ENCODE assay signal across 8 cellular contexts in the genomic region with DNA sequence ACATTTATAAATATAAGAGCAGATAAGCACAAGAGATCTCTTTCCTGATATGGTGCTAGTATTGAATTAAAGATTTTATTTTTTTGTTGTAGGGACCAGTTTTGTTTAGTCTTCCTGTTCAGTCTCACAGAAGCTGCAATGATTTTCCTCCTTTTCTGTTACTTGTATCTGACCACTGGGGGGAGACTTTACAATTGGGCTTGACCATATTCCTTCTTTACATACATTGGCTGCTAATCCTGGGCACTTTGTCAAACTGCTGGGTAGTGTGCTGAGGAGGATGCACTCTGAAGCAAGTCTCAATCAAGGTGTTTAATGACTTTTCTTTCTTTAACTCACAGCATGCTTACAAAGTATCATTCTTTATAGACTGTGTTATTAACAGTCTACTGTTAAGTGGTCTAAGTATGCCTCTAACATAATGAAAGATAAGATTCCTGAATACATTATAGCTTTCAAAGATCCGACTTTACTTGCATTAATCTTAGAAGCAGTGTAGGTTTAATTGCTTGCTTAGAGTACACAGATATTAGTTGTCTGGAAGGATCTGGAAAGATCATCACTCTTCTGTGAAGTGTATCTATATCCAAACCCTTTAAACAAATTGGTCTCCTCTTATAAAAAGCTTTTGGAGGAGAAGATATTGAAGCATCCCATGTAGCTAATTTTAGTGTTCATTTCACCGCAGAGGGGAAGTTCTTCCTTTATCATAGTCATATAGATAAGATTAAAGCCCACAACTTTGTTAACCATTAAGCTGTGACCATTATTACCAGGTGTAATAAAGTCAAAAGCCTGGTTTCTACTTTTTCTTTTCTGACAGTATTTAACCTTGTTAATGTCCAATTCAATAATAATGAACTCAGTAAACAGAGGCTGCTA. TPM values are rescaled to one million over a fixed set of nuclear protein-coding genes. Genes with fewer than 3 reads are reported as not detected.
A peak's percentile ranks its signal among the peaks of the same experiment; 100 is the strongest.
DNase-seq lines count a peak whose midpoint lies in the region; ATAC-seq and TF ChIP-seq lines count a peak whose summit lies in the region.

No MANE protein-coding gene starts in this region.

- H3K9me3 ChIP-seq in liver (ENCODE audit: control insufficient read depth in 4 of 4, low read length in 3 of 4) = no peaks in the 10 kb centered on the region

- peak; percentile 54 for TF ChIP-seq CTCF in MCF 10A (IDR thresholded peaks at IDR 0.05; ENCODE audit: unreplicated experiment)
- TF ChIP-seq CTCF in liver (IDR thresholded peaks at IDR 0.05; ENCODE audit: low read depth, low read length, missing input control) = peak; percentile 53

- WGBS in liver = 29% methylated on average over 2 of the region's 2 CpGs

- H3K36me3 ChIP-seq in liver (ENCODE audit: control insufficient read depth in 4 of 4, insufficient read depth in 3 of 4, low read depth in 1 of 4, low read length in 3 of 4) = no peaks in the 10 kb centered on the region

- H3K27ac ChIP-seq in liver (ENCODE audit: low read depth in 1 of 2, low read length in 2 of 2) = no peak overlapping the region

- peaks cover 7 to 28% (median 17%) of the 10 kb centered on the region in 4 donors for H3K4me1 ChIP-seq in liver (ENCODE audit: control insufficient read depth in 4 of 4, insufficient read depth in 4 of 4, low read length in 3 of 4)

- H3K27me3 ChIP-seq in liver (ENCODE audit: control insufficient read depth in 4 of 4, insufficient read depth in 4 of 4, low read length in 3 of 4) = no peaks in the 10 kb centered on the region

- ATAC-seq in GM19043 (IDR thresholded peaks at IDR 0.05; ENCODE audit: low read depth, unreplicated experiment) (peak; percentile 33), HG03025 (IDR thresholded peaks at IDR 0.05; ENCODE audit: low FRiP score, unreplicated experiment) (no peak), HG03469 (IDR thresholded peaks at IDR 0.05; ENCODE audit: unreplicated experiment) (no peak)

- CTCF ChIA-PET in MCF 10A (lab: Yijun Ruan, JAX) = interaction anchor here (0.6 to 4.0 kb wide), 23 partner anchors 10 to 1187 kb away, joined by 3 to 60 read pairs (median 4); no protein-coding TSS in a partner anchor

- H3K36me3 Mint-ChIP-seq in MCF 10A (ENCODE audit: insufficient read depth, unreplicated experiment) = peaks cover 6% of the 10 kb centered on the region

- H3K4me1 Mint-ChIP-seq in MCF 10A (ENCODE audit: insufficient read depth, unreplicated experiment) = peaks cover 25% of the 10 kb centered on the region

- no peaks in the 10 kb centered on the region for H3K9me3 Mint-ChIP-seq in MCF 10A (ENCODE audit: unreplicated experiment)

- DNase-seq in COR-L47 (lab: John Stamatoyannopoulos, UW) (peak; percentile 68), HS-5 (ENCODE audit: low read depth) (peak; percentile 53), NCI-H82 treated with DMSO at 0.1 percent for 48 hours (lab: John Stamatoyannopoulos, UW; ENCODE audit: unreplicated experiment) (peak; percentile 70), MCF 10A (ENCODE audit: unreplicated experiment) (peak; percentile 79)

- H3K27ac Mint-ChIP-seq in MCF 10A (ENCODE audit: low read depth, unreplicated experiment) = no peak overlapping the region

- POLR2A ChIA-PET in MCF 10A (lab: Yijun Ruan, JAX) = interaction anchor here (0.9 to 6.2 kb wide), 6 partner anchors 12 to 522 kb away, joined by 3 to 47 read pairs (median 4); no protein-coding TSS in a partner anchor

- H3K4me3 Mint-ChIP-seq in MCF 10A (ENCODE audit: unreplicated experiment) = peak overlapping the region; percentile 8

- H3K27me3 Mint-ChIP-seq in MCF 10A (ENCODE audit: insufficient read depth, unreplicated experiment) = no peaks in the 10 kb centered on the region

- intact Hi-C loops in MCF 10A (cut with micrococcal nuclease) = loop anchor here (1.0 to 10.0 kb wide), 5 partner anchors 89 to 714 kb away; no protein-coding TSS in a partner anchor

- peak; percentile 76 to 82 for TF ChIP-seq RAD21 in liver (IDR thresholded peaks at IDR 0.05)

- BruUV-seq in MCF 10A (replicated peaks; lab: Mats Ljungman, UMichigan) = no TSS peak

- no peak overlapping the region for H3K4me3 ChIP-seq in liver (ENCODE audit: low read depth in 1 of 3, low read length in 3 of 3)

- no peak overlapping the region for H3K9ac ChIP-seq in liver (ENCODE audit: low read depth in 1 of 2, low read length in 2 of 2)

TF ChIP-seq in liver, 16 proteins besides CTCF, POLR2A, EP300 and RAD21:
- TF ChIP-seq, protein P1, sequence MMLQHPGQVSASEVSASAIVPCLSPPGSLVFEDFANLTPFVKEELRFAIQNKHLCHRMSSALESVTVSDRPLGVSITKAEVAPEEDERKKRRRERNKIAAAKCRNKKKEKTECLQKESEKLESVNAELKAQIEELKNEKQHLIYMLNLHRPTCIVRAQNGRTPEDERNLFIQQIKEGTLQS (IDR thresholded peaks at IDR 0.05) = no peak
- TF ChIP-seq JUND (IDR thresholded peaks at IDR 0.05) (no peak), RXRA (IDR thresholded peaks at IDR 0.05) (no peak), HNF4G (IDR thresholded peaks at IDR 0.05) (no peak), TAF1 (conservative IDR thresholded peaks at IDR 0.05) (no peak), NR2F2 (IDR thresholded peaks at IDR 0.05) (no peak)
- TF ChIP-seq, protein P2, sequence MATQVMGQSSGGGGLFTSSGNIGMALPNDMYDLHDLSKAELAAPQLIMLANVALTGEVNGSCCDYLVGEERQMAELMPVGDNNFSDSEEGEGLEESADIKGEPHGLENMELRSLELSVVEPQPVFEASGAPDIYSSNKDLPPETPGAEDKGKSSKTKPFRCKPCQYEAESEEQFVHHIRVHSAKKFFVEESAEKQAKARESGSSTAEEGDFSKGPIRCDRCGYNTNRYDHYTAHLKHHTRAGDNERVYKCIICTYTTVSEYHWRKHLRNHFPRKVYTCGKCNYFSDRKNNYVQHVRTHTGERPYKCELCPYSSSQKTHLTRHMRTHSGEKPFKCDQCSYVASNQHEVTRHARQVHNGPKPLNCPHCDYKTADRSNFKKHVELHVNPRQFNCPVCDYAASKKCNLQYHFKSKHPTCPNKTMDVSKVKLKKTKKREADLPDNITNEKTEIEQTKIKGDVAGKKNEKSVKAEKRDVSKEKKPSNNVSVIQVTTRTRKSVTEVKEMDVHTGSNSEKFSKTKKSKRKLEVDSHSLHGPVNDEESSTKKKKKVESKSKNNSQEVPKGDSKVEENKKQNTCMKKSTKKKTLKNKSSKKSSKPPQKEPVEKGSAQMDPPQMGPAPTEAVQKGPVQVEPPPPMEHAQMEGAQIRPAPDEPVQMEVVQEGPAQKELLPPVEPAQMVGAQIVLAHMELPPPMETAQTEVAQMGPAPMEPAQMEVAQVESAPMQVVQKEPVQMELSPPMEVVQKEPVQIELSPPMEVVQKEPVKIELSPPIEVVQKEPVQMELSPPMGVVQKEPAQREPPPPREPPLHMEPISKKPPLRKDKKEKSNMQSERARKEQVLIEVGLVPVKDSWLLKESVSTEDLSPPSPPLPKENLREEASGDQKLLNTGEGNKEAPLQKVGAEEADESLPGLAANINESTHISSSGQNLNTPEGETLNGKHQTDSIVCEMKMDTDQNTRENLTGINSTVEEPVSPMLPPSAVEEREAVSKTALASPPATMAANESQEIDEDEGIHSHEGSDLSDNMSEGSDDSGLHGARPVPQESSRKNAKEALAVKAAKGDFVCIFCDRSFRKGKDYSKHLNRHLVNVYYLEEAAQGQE (IDR thresholded peaks at IDR 0.05) = no peak
- TF ChIP-seq, protein P3, sequence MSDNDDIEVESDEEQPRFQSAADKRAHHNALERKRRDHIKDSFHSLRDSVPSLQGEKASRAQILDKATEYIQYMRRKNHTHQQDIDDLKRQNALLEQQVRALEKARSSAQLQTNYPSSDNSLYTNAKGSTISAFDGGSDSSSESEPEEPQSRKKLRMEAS (IDR thresholded peaks at IDR 0.05) = no peak
TF ChIP-seq in liver: peak in this region for 0.

RNA-seq across cellular contexts. Expression of gene PALS2, which starts 3.2 kb away (rescaled TPM):
- total RNA-seq in MCF 10A (2022) = 36.3 and 45.9 TPM in 2 replicates
- total RNA-seq in liver = 10 to 100 TPM in 1 of 2 donors, 1 to 10 TPM in 1; 7.7 to 10.5 TPM
- 10 to 100 TPM in 1 of 2 donors, 1 to 10 TPM in 1; 6.0 to 10.1 TPM for polyA plus RNA-seq in liver
